20 cellular contexts compared by ENCODE assay signal in genomic region chr6:36230376-36230775, GRCh38. TPM values are rescaled to one million over a fixed set of nuclear protein-coding genes. Genes with fewer than 3 reads are reported as not detected.
"Had no signal": no experiment of that assay in that cellular context is flagged by ENCODE, and none has a peak within 500 bp of the region (broad histone marks: within the 10 kb centered on the region; RNA-seq: fewer than 3 reads in every experiment).

No MANE protein-coding gene starts in this region.

- H2AFZ ChIP-seq: hepatocyte had no signal

- H3K4me2 ChIP-seq: hepatocyte had no signal

- H3K9me3 ChIP-seq: esophagus squamous epithelium, left ventricle myocardium inferior, lower lobe of right lung, psoas muscle, sigmoid colon, tibial artery, upper lobe of right lung, vagina had no signal

- FAIRE-seq: kidney had no signal

- ATAC-seq: left cardiac atrium; lower lobe of right lung; psoas muscle; stimulated activated naive CD8-positive, alpha-beta T cell treated with anti-CD3 and anti-CD28 coated beads, Interleukin-15, Interleukin-2, amounts not matched to agents 100 U/mL and 50 U/mL, for 24 hours; upper lobe of right lung had no signal

- H3K27me3 ChIP-seq: esophagus squamous epithelium, hepatocyte, sigmoid colon, tibial artery, upper lobe of right lung, vagina had no signal

- DNase-seq: effector memory CD4-positive, alpha-beta T cell; esophagus squamous epithelium; foreskin fibroblast; kidney; left cardiac atrium; left ventricle myocardium inferior; lower lobe of right lung; mesenchymal stem cell; naive B cell; psoas muscle; retina; stimulated activated naive CD8-positive, alpha-beta T cell treated with anti-CD3 and anti-CD28 coated beads, Interleukin-15, Interleukin-2, amounts not matched to agents 100 U/mL and 50 U/mL, for 24 hours; tibial artery; upper lobe of right lung had no signal

- H3K4me3 ChIP-seq: esophagus squamous epithelium, hepatocyte, left ventricle myocardium inferior, lower lobe of right lung, psoas muscle, sigmoid colon, skin epidermis, tibial artery, upper lobe of right lung, vagina had no signal

- H3K27ac ChIP-seq: esophagus squamous epithelium, hepatocyte, left ventricle myocardium inferior, lower lobe of right lung, psoas muscle, sigmoid colon, skin epidermis, tibial artery, upper lobe of right lung, vagina had no signal

- H3K4me3 Mint-ChIP-seq: naive B cell, nephron had no signal

- H3K9me3 Mint-ChIP-seq: naive B cell, nephron had no signal

- H3K4me1 ChIP-seq: lower lobe of right lung, psoas muscle, sigmoid colon, tibial artery, upper lobe of right lung, vagina had no signal

RNA-seq across cellular contexts. Expression of gene PNPLA1, which starts 39.5 kb away (rescaled TPM):
- total RNA-seq: epithelial cell of proximal tubule, left cardiac atrium, left ventricle myocardium inferior, psoas muscle, sigmoid colon, vagina had no signal
